12 cellular contexts compared by ENCODE assay signal in the genomic region with DNA sequence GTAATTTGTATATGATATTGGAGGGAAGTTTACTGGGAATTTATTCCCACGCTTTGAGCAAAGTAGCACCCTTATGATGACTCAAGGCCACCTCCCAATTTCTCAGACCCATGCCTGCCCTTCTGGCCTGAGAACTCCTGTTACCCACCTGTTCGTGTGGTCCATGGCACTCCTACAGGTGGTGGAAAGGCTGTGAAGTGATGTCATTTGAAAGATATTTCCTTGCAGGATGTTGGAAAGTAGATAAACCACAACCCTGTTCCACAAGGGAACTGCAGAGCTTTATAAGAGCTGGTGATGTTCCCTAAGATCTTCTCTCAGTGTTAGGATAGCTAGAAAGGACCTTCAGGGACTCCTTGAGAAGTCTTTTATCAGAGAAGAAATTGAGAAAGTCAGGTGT.
DNase-seq lines count a peak whose midpoint lies in the region; FAIRE-seq and TF ChIP-seq lines count a peak whose summit lies in the region.
"Had no signal": no experiment of that assay in that cellular context is flagged by ENCODE, and none has a peak within 500 bp of the region (broad histone marks: within the 10 kb centered on the region; RNA-seq: fewer than 3 reads in every experiment).

No MANE protein-coding gene starts in this region.

- DNase-seq in H54 (ENCODE audit: insufficient read length, low spot score) (no peak), RCC 7860 (ENCODE audit: low spot score) (peak; percentile 79), epithelial cell of proximal tubule (ENCODE audit: low read depth) (peak; percentile 60), myocyte (ENCODE audit: low read depth) (peak; percentile 62), cerebellar nuclear complex (lab: John Stamatoyannopoulos, UW) (no peak), tibial nerve (ENCODE audit: low spot score in 2 of 2) (no peak), mesenteric fat pad (ENCODE audit: low spot score) (no peak)
- DNase-seq in activated CD4-positive, alpha-beta T cell treated with anti-CD3 and anti-CD28 coated beads, Interleukin-2, amount 50 U/mL, for 1 hour, result no peak
- DNase-seq: activated CD4-positive, alpha-beta T cell treated with anti-CD3 and anti-CD28 coated beads, Interleukin-2, amount 50 U/mL, for 4 hours; MG63; NCI-H2171 treated with DMSO at 0.1 percent for 48 hours; right cardiac atrium had no signal

- H3K27me3 ChIP-seq in tibial nerve, result no peaks in the 10 kb centered on the region
- H3K27me3 ChIP-seq: MG63 had no signal

- H3K4me1 ChIP-seq in tibial nerve, result peaks cover 0 to 32% (median 2%) of the 10 kb centered on the region in 4 donors

- no peaks in the 10 kb centered on the region for H3K9me3 ChIP-seq in tibial nerve
- H3K9me3 ChIP-seq: MG63 had no signal

- TF ChIP-seq POLR2A in H54 (IDR thresholded peaks at IDR 0.05; ENCODE audit: low read depth, low read length), result no peak
- no peak for TF ChIP-seq POLR2A in tibial nerve (IDR thresholded peaks at IDR 0.05)

- peak; percentile 11 for TF ChIP-seq CTCF in epithelial cell of proximal tubule (conservative IDR thresholded peaks at IDR 0.05; ENCODE audit: low read depth, low read length)
- no peak for TF ChIP-seq CTCF in tibial nerve (IDR thresholded peaks at IDR 0.05)

- peak; percentile 83 for FAIRE-seq in H54 (lab: Jason Lieb, UNC)
- peak; percentile 86 for FAIRE-seq in RCC 7860 (lab: Jason Lieb, UNC)

- no peak overlapping the region for H3K4me3 ChIP-seq in epithelial cell of proximal tubule (ENCODE audit: low read depth, low read length)
- H3K4me3 ChIP-seq in tibial nerve, result no peak overlapping the region
- H3K4me3 ChIP-seq: MG63 had no signal

- no peaks in the 10 kb centered on the region for H3K36me3 ChIP-seq in tibial nerve
- H3K36me3 ChIP-seq: MG63 had no signal

- TF ChIP-seq EP300 in tibial nerve (IDR thresholded peaks at IDR 0.05), result no peak

- 73 to 81% methylated on average over 2 of the region's 2 CpGs for WGBS in tibial nerve, 2 donors

- no peak overlapping the region for H3K27ac ChIP-seq in tibial nerve

Comparison
In these comparisons a context has a peak if more than half of its experiments do, and no peak if none do; other contexts are left out.
1. DNase-seq: peak in RCC 7860 (single experiment), epithelial cell of proximal tubule (single experiment) and myocyte (single experiment); none in H54 (single experiment), activated CD4-positive, alpha-beta T cell treated with anti-CD3 and anti-CD28 coated beads, Interleukin-2, amount 50 U/mL, for 1 hour (single experiment), cerebellar nuclear complex (0 of 2), tibial nerve (0 of 2) and mesenteric fat pad (single experiment).